20 cellular contexts compared by ENCODE assay signal in genomic region chr13:99071666-99072065, GRCh38.
DNase-seq lines count a peak whose midpoint lies in the region; ATAC-seq, FAIRE-seq and TF ChIP-seq lines count a peak whose summit lies in the region.
"Had no signal": no experiment of that assay in that cellular context is flagged by ENCODE, and none has a peak within 500 bp of the region (broad histone marks: within the 10 kb centered on the region; RNA-seq: fewer than 3 reads in every experiment).

No MANE protein-coding gene starts in this region.

- H3K36me3 ChIP-seq in HEK293 (ENCODE audit: control insufficient read depth in 2 of 2, insufficient read depth in 1 of 2, low read length in 2 of 2), result no peaks in the 10 kb centered on the region
- peaks cover 0 to 8% (median 3%) of the 10 kb centered on the region in 4 donors for H3K36me3 ChIP-seq in esophagus muscularis mucosa
- peaks cover 1 to 3% of the 10 kb centered on the region in 2 experiments for H3K36me3 ChIP-seq in trophoblast cell (ENCODE audit: control insufficient read depth in 1 of 2, insufficient read depth in 2 of 2, low read length in 2 of 2)
- H3K36me3 ChIP-seq: SJCRH30 had no signal

- no peak overlapping the region for H4K8ac ChIP-seq in trophoblast cell (ENCODE audit: low read depth, low read length)

- no peak overlapping the region for H3K23ac ChIP-seq in trophoblast cell (ENCODE audit: low read length)

- no peaks in the 10 kb centered on the region for H3K79me2 ChIP-seq in trophoblast cell (ENCODE audit: control insufficient read depth, insufficient read depth, low read length, poor library complexity)

- H2BK5ac ChIP-seq in trophoblast cell (ENCODE audit: low read depth, low read length, poor library complexity), result no peak overlapping the region

- no peak overlapping the region for H3K9ac ChIP-seq in trophoblast cell (ENCODE audit: low read length)

- H3K9me3 ChIP-seq in HEK293 (ENCODE audit: control insufficient read depth, insufficient read depth, low read depth, low read length) (no peaks in the 10 kb centered on the region), esophagus muscularis mucosa (peaks cover 0 to 13% (median 5%) of the 10 kb centered on the region in 4 donors), trophoblast cell (ENCODE audit: insufficient read depth, low read depth, low read length) (no peaks in the 10 kb centered on the region)

- H3K4me1 ChIP-seq in HEK293 (ENCODE audit: control insufficient read depth, insufficient read depth, low read length), result no peaks in the 10 kb centered on the region
- H3K4me1 ChIP-seq in esophagus muscularis mucosa, result peaks cover 0 to 66% (median 58%) of the 10 kb centered on the region in 4 donors
- H3K4me1 ChIP-seq in trophoblast cell (ENCODE audit: control insufficient read depth in 1 of 2, insufficient read depth in 2 of 2, low read length in 2 of 2), result peaks cover 13 to 28% of the 10 kb centered on the region in 2 experiments
- H3K4me1 ChIP-seq: SJCRH30 had no signal

- ATAC-seq in GM18861 (IDR thresholded peaks at IDR 0.05; ENCODE audit: unreplicated experiment), result no peak
- ATAC-seq: A549 had no signal

- H4K12ac ChIP-seq in trophoblast cell (ENCODE audit: low read depth, low read length), result no peak overlapping the region

- H2AK5ac ChIP-seq in trophoblast cell (ENCODE audit: low read length), result no peak overlapping the region

- peak; percentile 67 for FAIRE-seq in D721Med (lab: Jason Lieb, UNC)
- FAIRE-seq: A549, GM12891, H1, RCC 7860 had no signal

- H3K4me3 ChIP-seq in HEK293 (ENCODE audit: low read depth, low read length) (no peak overlapping the region), esophagus muscularis mucosa (no peak overlapping the region), trophoblast cell (ENCODE audit: low read depth, low read length) (no peak overlapping the region)
- H3K4me3 ChIP-seq: A549, SJCRH30 had no signal

- H4K91ac ChIP-seq in trophoblast cell (ENCODE audit: low read depth, low read length), result no peak overlapping the region

- H3K4me2 ChIP-seq in trophoblast cell (ENCODE audit: low read length), result no peak overlapping the region
- H3K4me2 ChIP-seq: A549 had no signal

- H3K14ac ChIP-seq in trophoblast cell (ENCODE audit: low read length), result no peak overlapping the region

- H2BK120ac ChIP-seq in trophoblast cell (ENCODE audit: insufficient read depth, low read length, poor library complexity), result no peak overlapping the region

- TF ChIP-seq CTCF in D721Med (IDR thresholded peaks at IDR 0.05; ENCODE audit: insufficient read depth, missing control alignments) (no peak), HEK293 (tag by site-specific recombination; IDR thresholded peaks at IDR 0.05) (no peak), esophagus muscularis mucosa (IDR thresholded peaks at IDR 0.05) (no peak)

- peaks cover 12% of the 10 kb centered on the region for H3K79me1 ChIP-seq in trophoblast cell (ENCODE audit: low read length)

- no peak for TF ChIP-seq POLR2A in esophagus muscularis mucosa (IDR thresholded peaks at IDR 0.05; ENCODE audit: low read depth)

- no peaks in the 10 kb centered on the region for H3K27me3 ChIP-seq in esophagus muscularis mucosa
- H3K27me3 ChIP-seq in trophoblast cell (ENCODE audit: insufficient read depth, low read length), result no peaks in the 10 kb centered on the region
- H3K27me3 ChIP-seq: SJCRH30 had no signal

- TF ChIP-seq EP300 in esophagus muscularis mucosa (IDR thresholded peaks at IDR 0.05), result no peak

- H3K18ac ChIP-seq in trophoblast cell (ENCODE audit: low read length), result no peak overlapping the region

- CTCF ChIA-PET in HEK293 (lab: Yijun Ruan, JAX), result no interaction called here

- no peak overlapping the region for H2AFZ ChIP-seq in trophoblast cell (ENCODE audit: insufficient read depth, low read length, poor library complexity)

- H3K27ac ChIP-seq in HEK293 (ENCODE audit: extremely low read depth, low read depth, low read length) (no peak overlapping the region), esophagus muscularis mucosa (replicated peaks in 1 of 4) (peak overlapping the region in 3 of 4 donors; percentile 31 to 83 (median 75)), trophoblast cell (ENCODE audit: low read depth, low read length) (no peak overlapping the region)
- H3K27ac ChIP-seq: A549, SJCRH30 had no signal

- no peak for DNase-seq in D721Med (ENCODE audit: insufficient read length, low spot score)
- DNase-seq in esophagus muscularis mucosa (ENCODE audit: extremely low spot score), result no peak
- peak in 1 of 2 donors; percentile 66 for DNase-seq in trophoblast cell
- no peak for DNase-seq in GM03348 (ENCODE audit: low spot score)
- no peak for DNase-seq in NCI-H2196 treated with DMSO at 0.1 percent for 48 hours (lab: John Stamatoyannopoulos, UW; ENCODE audit: unreplicated experiment)
- DNase-seq in DMS 273 treated with DMSO at 0.1 percent for 48 hours (lab: John Stamatoyannopoulos, UW), result no peak
- DNase-seq: DND-41, NCI-H1105, NCI-H146, NCI-H2081, NCI-H446 treated with DMSO at 0.1 percent for 48 hours, NCI-H526 treated with DMSO at 0.1 percent for 48 hours, OCI-M1, SJCRH30 had no signal

- H2BK12ac ChIP-seq in trophoblast cell (ENCODE audit: low read length), result peak overlapping the region; percentile 95

- 72% methylated on average over 6 of the region's 6 CpGs for WGBS in esophagus muscularis mucosa
- no CpG with 5 or more reads among the region's 6 CpGs for WGBS in trophoblast cell (ENCODE audit: extremely low coverage, insufficient coverage, insufficient read length)

- POLR2A ChIA-PET in HEK293 (lab: Yijun Ruan, JAX), result no interaction called here

- intact Hi-C loops in esophagus muscularis mucosa (cut with DNase I), result no loop called here

- no peak overlapping the region for H3K4ac ChIP-seq in trophoblast cell (ENCODE audit: low read depth, low read length)

TF ChIP-seq in HEK293, 187 proteins besides CTCF, POLR2A, EP300 and RAD21:
- TF ChIP-seq ZNF433 (tag by site-specific recombination; IDR thresholded peaks at IDR 0.05; ENCODE audit: low read depth) (no peak), ZNF48 (tag by site-specific recombination; IDR thresholded peaks at IDR 0.05) (no peak), ZNF140 (tag by site-specific recombination; IDR thresholded peaks at IDR 0.05) (no peak), ZNF843 (tag by site-specific recombination; IDR thresholded peaks at IDR 0.05) (0 out of 2 replicates have a peak, but pooled peaks have one; percentile 18)

Comparison
In these comparisons a context has a peak if more than half of its experiments do, and no peak if none do; other contexts are left out.
1. H3K27ac ChIP-seq: peak in esophagus muscularis mucosa (3 of 4); none in HEK293 (single experiment) and trophoblast cell (single experiment).